ENCODE assay signal across 9 cellular contexts in genomic region chr9:109117856-109118801, GRCh38. TPM values are rescaled to one million over a fixed set of nuclear protein-coding genes. Genes with fewer than 3 reads are reported as not detected.
DNase-seq lines count a peak whose midpoint lies in the region; ATAC-seq, FAIRE-seq and TF ChIP-seq lines count a peak whose summit lies in the region.
"Had no signal": no experiment of that assay in that cellular context is flagged by ENCODE, and none has a peak within 500 bp of the region (broad histone marks: within the 10 kb centered on the region; RNA-seq: fewer than 3 reads in every experiment).

No MANE protein-coding gene starts in this region.

- in situ Hi-C loops in HepG2 (cut with HindIII; ENCODE audit: extremely low pct_ligation_motif_present, low pct_unique_long_range_greater_than_20kb) = no loop called here

- CTCF ChIA-PET in HepG2 (lab: Yijun Ruan, JAX; ENCODE audit: low intra/inter-chr PET ratio, low total read pairs) = no interaction called here

- peak; percentile 57 for DNase-seq in T1000 (lab: John Stamatoyannopoulos, UW)
- peak; percentile 87 for DNase-seq in bronchial epithelial cell (ENCODE audit: low read depth)
- DNase-seq in HepG2 (ENCODE audit: low spot score) = peak; percentile 65
- no peak for DNase-seq in CD1c-positive myeloid dendritic cell (ENCODE audit: extremely low spot score)

- TF ChIP-seq POLR2A in HepG2 (IDR thresholded peaks at IDR 0.05; ENCODE audit: insufficient read depth in 1 of 2, low read depth in 2 of 2, low read length in 2 of 2) = no peak

- TF ChIP-seq EP300 in HepG2 (IDR thresholded peaks at IDR 0.05; ENCODE audit: low read depth in 2 of 2, low read length in 2 of 2) (no peak), HepG2 (CRISPR knock-in tag; IDR thresholded peaks at IDR 0.05; ENCODE audit: borderline replicate concordance) (no peak)

- TF ChIP-seq RAD21 in HepG2 (CRISPR knock-in tag; IDR thresholded peaks at IDR 0.05) = no peak

- TSS peak; percentile 56 for BruUV-seq in HepG2 (replicated peaks; lab: Mats Ljungman, UMichigan)

- H3K79me2 ChIP-seq in ACC112 (ENCODE audit: control insufficient read depth, insufficient read depth, low read length, unreplicated experiment) (peaks cover 65% of the 10 kb centered on the region), HepG2 (ENCODE audit: insufficient read depth, low read length) (peaks cover 63% of the 10 kb centered on the region)

- H3K4me2 ChIP-seq in HepG2 (ENCODE audit: low read depth, low read length) = peak overlapping the region; percentile 91

- WGBS in HepG2 (ENCODE audit: low lambda C conversion rate) = 5% methylated on average over 14 of the region's 14 CpGs

- H3K36me3 Mint-ChIP-seq in stimulated activated memory B cell treated with anti-CD40 and anti-IgM and Interleukin-4, amounts not matched to agents 10 μg/mL and 1 μg/mL and 100 μg/mL, for 72 hours = peaks cover 13% of the 10 kb centered on the region

- H3K9ac ChIP-seq in HUES6 (ENCODE audit: low read length) (peak overlapping the region; percentile 95), HepG2 (ENCODE audit: insufficient read depth, low read depth, low read length) (peak overlapping the region; percentile 95)

- H3K4me3 ChIP-seq in ACC112 (ENCODE audit: low read depth, low read length) (peak overlapping the region; percentile 85), HUES6 (ENCODE audit: low read depth, low read length) (peak overlapping the region; percentile 74), bronchial epithelial cell (ENCODE audit: low read depth, low read length) (peak overlapping the region; percentile 85), HepG2 (replicated peaks in 1 of 3; ENCODE audit: insufficient read depth in 1 of 3, low read depth in 2 of 3, low read length in 3 of 3) (peak overlapping the region; percentile 91 to 96 (median 95))

- no peak for TF ChIP-seq CTCF in bronchial epithelial cell (IDR thresholded peaks at IDR 0.05; ENCODE audit: insufficient read depth, low read length, severe bottlenecking)
- TF ChIP-seq CTCF in HepG2 (CRISPR knock-in tag; IDR thresholded peaks at IDR 0.05) = no peak

- H3K36me3 ChIP-seq in ACC112 (ENCODE audit: insufficient read depth, low read length) (0 out of 2 replicates have a peak, but pooled peaks cover 4% of the 10 kb centered on the region), HUES6 (ENCODE audit: control insufficient read depth, insufficient read depth, low read length) (no peaks in the 10 kb centered on the region), bronchial epithelial cell (ENCODE audit: control insufficient read depth, insufficient read depth, low read length) (peaks cover 1% of the 10 kb centered on the region), HepG2 (replicated peaks in 1 of 2; ENCODE audit: control insufficient read depth in 1 of 2, insufficient read depth in 2 of 2, low read length in 2 of 2) (no peaks in the 10 kb centered on the region; a peak in 1 of 5 replicates)

- H3K27ac ChIP-seq in ACC112 (ENCODE audit: low read depth, low read length) (peak overlapping the region; percentile 69), HUES6 (ENCODE audit: low read depth, low read length) (no peak overlapping the region), HepG2 (ENCODE audit: extremely low read length, insufficient read depth, low read length) (peak overlapping the region; percentile 77)

- H3K4me1 ChIP-seq in ACC112 (ENCODE audit: control insufficient read depth, insufficient read depth, low read length, unreplicated experiment) (peaks cover 37% of the 10 kb centered on the region), HUES6 (ENCODE audit: control insufficient read depth, insufficient read depth, low read length) (peaks cover 41% of the 10 kb centered on the region), HepG2 (ENCODE audit: insufficient read depth, low read length) (peaks cover 81% of the 10 kb centered on the region)

- peaks cover 52% of the 10 kb centered on the region for H3K4me1 Mint-ChIP-seq in stimulated activated memory B cell treated with anti-CD40 and anti-IgM and Interleukin-4, amounts not matched to agents 10 μg/mL and 1 μg/mL and 100 μg/mL, for 72 hours

- H3K27me3 ChIP-seq in ACC112 (ENCODE audit: insufficient read depth, low read length) = no peaks in the 10 kb centered on the region
- no peaks in the 10 kb centered on the region for H3K27me3 ChIP-seq in HUES6 (ENCODE audit: control insufficient read depth, insufficient read depth, low read length)
- no peaks in the 10 kb centered on the region for H3K27me3 ChIP-seq in bronchial epithelial cell (ENCODE audit: control insufficient read depth, insufficient read depth, low read length)
- no peaks in the 10 kb centered on the region for H3K27me3 ChIP-seq in HepG2 (ENCODE audit: control insufficient read depth in 1 of 2, insufficient read depth in 2 of 2, low read length in 2 of 2)

- H3K9me3 ChIP-seq in HUES6 (ENCODE audit: control insufficient read depth, insufficient read depth, low read depth, low read length) = no peaks in the 10 kb centered on the region
- no peaks in the 10 kb centered on the region for H3K9me3 ChIP-seq in HepG2 (ENCODE audit: low read length)

- POLR2A ChIA-PET in HepG2 (lab: Yijun Ruan, JAX) = interaction anchor here (0.9 to 1.6 kb wide), 6 partner anchors 12 to 95 kb away, joined by 3 to 7 read pairs (median 3); no protein-coding TSS in a partner anchor

- peak; percentile 7; the same call in 1 of the 3 replicates for ATAC-seq in HepG2
- ATAC-seq in stimulated activated memory B cell treated with anti-CD40 and anti-IgM and Interleukin-4, amounts not matched to agents 10 μg/mL and 1 μg/mL and 100 μg/mL, for 72 hours = no peak
- no peak for ATAC-seq in GM21515 (IDR thresholded peaks at IDR 0.05; ENCODE audit: unreplicated experiment)

- H4K20me1 ChIP-seq in HepG2 (ENCODE audit: insufficient read depth, low read length) = peaks cover 17% of the 10 kb centered on the region

- intact Hi-C loops in HepG2 (cut with micrococcal nuclease; ENCODE audit: unreplicated experiment) = loop anchor here (10.0 kb wide), 2 partner anchors 83 to 207 kb away; partner anchors contain the start of gene EPB41L4B

- peak overlapping the region; percentile 83 for H3K27ac Mint-ChIP-seq in stimulated activated memory B cell treated with anti-CD40 and anti-IgM and Interleukin-4, amounts not matched to agents 10 μg/mL and 1 μg/mL and 100 μg/mL, for 72 hours

- no peaks in the 10 kb centered on the region for H3K27me3 Mint-ChIP-seq in stimulated activated memory B cell treated with anti-CD40 and anti-IgM and Interleukin-4, amounts not matched to agents 10 μg/mL and 1 μg/mL and 100 μg/mL, for 72 hours

- H2AFZ ChIP-seq in ACC112 (ENCODE audit: low read length, unreplicated experiment) (no peak overlapping the region), HepG2 (ENCODE audit: low read length) (no peak overlapping the region)

- FAIRE-seq in bronchial epithelial cell (lab: Jason Lieb, UNC) = no peak
- FAIRE-seq in HepG2 (lab: Jason Lieb, UNC) = peak; percentile 80
- FAIRE-seq: GM18507 had no signal

- H3K9me3 Mint-ChIP-seq in stimulated activated memory B cell treated with anti-CD40 and anti-IgM and Interleukin-4, amounts not matched to agents 10 μg/mL and 1 μg/mL and 100 μg/mL, for 72 hours = no peaks in the 10 kb centered on the region

- peak overlapping the region; percentile 92 for H3K4me3 Mint-ChIP-seq in stimulated activated memory B cell treated with anti-CD40 and anti-IgM and Interleukin-4, amounts not matched to agents 10 μg/mL and 1 μg/mL and 100 μg/mL, for 72 hours

RNA-seq across cellular contexts. Expression of gene TMEM245, which starts 1.6 kb away (rescaled TPM):
- total RNA-seq in bronchial epithelial cell = 34.2 and 37.1 TPM in 2 replicates
- 39.7 and 55.4 TPM in 2 replicates for total RNA-seq in HepG2 (2016; rRNA removed; fragmentation: Illumina TruSeq; extraction: Trizol)
- 31.4 and 37.1 TPM in 2 replicates for total RNA-seq in HepG2 (2016; cell fraction: cytosol; rRNA removed; fragmentation: Illumina TruSeq; extraction: Trizol; ENCODE audit: low read depth)
- total RNA-seq in HepG2 (2016; cell fraction: insoluble cytoplasmic fraction; rRNA removed; fragmentation: Illumina TruSeq; extraction: Trizol) = 37.5 and 55.7 TPM in 2 replicates
- 23.4 and 26.2 TPM in 2 replicates for total RNA-seq in HepG2 (2016; cell fraction: membrane; rRNA removed; fragmentation: Illumina TruSeq; extraction: Trizol)
- total RNA-seq in HepG2 (2016; cell fraction: nucleus; rRNA removed; fragmentation: Illumina TruSeq; extraction: Trizol) = 66.5 and 76.9 TPM in 2 replicates
- 40.1 and 53.5 TPM in 2 replicates for polyA plus RNA-seq in HepG2 (2011; rRNA removed)
- 37.5 and 46.4 TPM in 2 replicates for polyA plus RNA-seq in HepG2 (2011; cell fraction: cytosol; rRNA removed)
- polyA plus RNA-seq in HepG2 (2011; cell fraction: nucleus; rRNA removed) = 19.8 and 20.7 TPM in 2 replicates
- polyA plus RNA-seq in HepG2 (2012) = 38.8 and 42.3 TPM in 2 replicates
- polyA plus RNA-seq in HepG2 (2016; cell fraction: cytosol; fragmentation: Illumina TruSeq; extraction: Trizol; ENCODE audit: low read depth) = 2.8 and 3.1 TPM in 2 replicates
- polyA plus RNA-seq in HepG2 (2016; cell fraction: insoluble cytoplasmic fraction; fragmentation: Illumina TruSeq; extraction: Trizol; ENCODE audit: low read depth) = 21.3 and 22.2 TPM in 2 replicates
- 6.3 and 7.1 TPM in 2 replicates for polyA plus RNA-seq in HepG2 (2016; cell fraction: membrane; fragmentation: Illumina TruSeq; extraction: Trizol; ENCODE audit: low read depth)
- 47.4 and 49.5 TPM in 2 replicates for polyA plus RNA-seq in HepG2 (2016; cell fraction: nucleus; fragmentation: Illumina TruSeq; extraction: Trizol; ENCODE audit: insufficient read depth, low read depth)
- polyA minus RNA-seq in HepG2 (2011; rRNA and poly(A)+ RNA removed; ENCODE audit: low replicate concordance) = 159 and 167 TPM in 2 replicates
- 73.8 and 78.2 TPM in 2 replicates for polyA minus RNA-seq in HepG2 (2011; cell fraction: cytosol; rRNA and poly(A)+ RNA removed)
- polyA minus RNA-seq in HepG2 (2011; cell fraction: nucleus; rRNA and poly(A)+ RNA removed) = 70.7 and 85.5 TPM in 2 replicates

RNA-seq across cellular contexts. Expression of gene FRRS1L, which starts 48.9 kb away (rescaled TPM):
- total RNA-seq in bronchial epithelial cell (under 0.01 TPM in 1 of 2 replicates, not detected in the other), HepG2 (2016; rRNA removed; fragmentation: Illumina TruSeq; extraction: Trizol) (0.02 TPM in 1 of 2 replicates, not detected in the other)
- total RNA-seq in HepG2 (2016; cell fraction: cytosol; rRNA removed; fragmentation: Illumina TruSeq; extraction: Trizol; ENCODE audit: low read depth) = 0.61 and 0.71 TPM in 2 replicates
- 0.04 TPM in 1 of 2 replicates, not detected in the other for total RNA-seq in HepG2 (2016; cell fraction: insoluble cytoplasmic fraction; rRNA removed; fragmentation: Illumina TruSeq; extraction: Trizol)
- total RNA-seq in HepG2 (2016; cell fraction: membrane; rRNA removed; fragmentation: Illumina TruSeq; extraction: Trizol) = 0.07 and 0.09 TPM in 2 replicates
- not detected in 2 replicates for total RNA-seq in HepG2 (2016; cell fraction: nucleus; rRNA removed; fragmentation: Illumina TruSeq; extraction: Trizol)
- 0.01 and 0.03 TPM in 2 replicates for polyA plus RNA-seq in HepG2 (2011; rRNA removed)
- 0.01 and 0.04 TPM in 2 replicates for polyA plus RNA-seq in HepG2 (2011; cell fraction: cytosol; rRNA removed)
- 0.03 TPM in 1 of 2 replicates, not detected in the other for polyA plus RNA-seq in HepG2 (2011; cell fraction: nucleus; rRNA removed)
- 0.01 TPM in 2 replicates for polyA plus RNA-seq in HepG2 (2012)
- polyA plus RNA-seq in HepG2 (2016; cell fraction: cytosol; fragmentation: Illumina TruSeq; extraction: Trizol; ENCODE audit: low read depth) = 0.27 and 0.28 TPM in 2 replicates
- polyA plus RNA-seq in HepG2 (2016; cell fraction: insoluble cytoplasmic fraction; fragmentation: Illumina TruSeq; extraction: Trizol; ENCODE audit: low read depth) = not detected in 2 replicates
- polyA plus RNA-seq in HepG2 (2016; cell fraction: membrane; fragmentation: Illumina TruSeq; extraction: Trizol; ENCODE audit: low read depth) = 0.03 and 0.06 TPM in 2 replicates
- not detected in 2 replicates for polyA plus RNA-seq in HepG2 (2016; cell fraction: nucleus; fragmentation: Illumina TruSeq; extraction: Trizol; ENCODE audit: insufficient read depth, low read depth)
- 0.04 TPM in 1 of 2 replicates, not detected in the other for polyA minus RNA-seq in HepG2 (2011; rRNA and poly(A)+ RNA removed; ENCODE audit: low replicate concordance)
- 0.09 and 0.20 TPM in 2 replicates for polyA minus RNA-seq in HepG2 (2011; cell fraction: cytosol; rRNA and poly(A)+ RNA removed)
- polyA minus RNA-seq in HepG2 (2011; cell fraction: nucleus; rRNA and poly(A)+ RNA removed) = 0.12 TPM in 1 of 2 replicates, not detected in the other
